Comparison of ENCODE assay signal across 11 cellular contexts in the genomic region with DNA sequence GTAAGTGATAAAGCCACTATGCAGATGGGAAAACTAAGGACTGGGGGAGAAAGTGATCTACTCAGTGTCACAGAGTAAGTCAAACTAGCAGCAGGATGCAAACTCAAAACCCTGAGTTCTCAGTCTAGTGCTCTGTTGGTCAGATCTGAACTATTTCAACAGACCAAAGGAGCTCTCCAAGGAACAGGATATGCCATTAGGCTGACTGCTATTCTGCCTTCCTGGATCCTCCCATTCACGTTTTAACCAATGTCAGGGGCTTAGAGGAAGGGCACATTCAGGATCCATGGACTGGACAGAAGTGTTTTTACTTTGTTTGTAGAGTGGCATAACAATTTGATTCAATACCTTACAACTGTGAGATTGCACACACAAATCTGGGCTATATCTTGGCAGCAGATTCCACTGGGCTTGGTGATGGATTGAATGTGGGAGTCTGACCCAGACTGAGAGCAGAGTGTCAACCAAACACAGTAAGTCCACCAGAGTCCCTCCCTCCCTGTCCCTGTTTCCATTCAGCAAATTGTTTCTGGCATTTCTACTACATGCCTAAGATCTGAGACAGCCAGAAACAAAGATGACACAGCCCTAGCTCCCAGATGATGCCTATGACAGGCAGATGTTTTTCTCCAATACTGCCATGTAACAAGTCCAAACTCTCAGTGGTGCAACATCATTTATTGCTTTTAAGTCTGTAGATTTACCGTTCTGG.
DNase-seq lines count a peak whose midpoint lies in the region; ATAC-seq and TF ChIP-seq lines count a peak whose summit lies in the region.
"Had no signal": no experiment of that assay in that cellular context is flagged by ENCODE, and none has a peak within 500 bp of the region (broad histone marks: within the 10 kb centered on the region; RNA-seq: fewer than 3 reads in every experiment).

No MANE protein-coding gene starts in this region.

- BruUV-seq in PC-3 (replicated peaks; lab: Mats Ljungman, UMichigan), result no TSS peak

- intact Hi-C loops in PC-3 (cut with micrococcal nuclease), result loop anchor here (5.0 to 10.0 kb wide), 2 partner anchors 361 to 654 kb away; no protein-coding TSS in a partner anchor
- intact Hi-C loops in activated CD4-positive, alpha-beta T cell treated with anti-CD3 and anti-CD28 coated beads, Interleukin-2, amount 10 ng/mL, durations not matched to agents 24 days and 14 days (cut with micrococcal nuclease), result no loop called here

- no peaks in the 10 kb centered on the region for H3K27me3 ChIP-seq in PC-3 (ENCODE audit: low read length)
- H3K27me3 ChIP-seq in CD8-positive, alpha-beta memory T cell (ENCODE audit: insufficient read depth, low read length, poor library complexity, severe bottlenecking), result no peaks in the 10 kb centered on the region
- H3K27me3 ChIP-seq: testis had no signal

- CTCF ChIA-PET in PC-3 (lab: Charles Lee), result no interaction called here
- CTCF ChIA-PET in CD8-positive, alpha-beta memory T cell (lab: Charles Lee), result no interaction called here

- no peaks in the 10 kb centered on the region for H3K9me3 ChIP-seq in PC-3 (ENCODE audit: low read length)
- no peaks in the 10 kb centered on the region for H3K9me3 ChIP-seq in CD8-positive, alpha-beta memory T cell (ENCODE audit: low read length)
- H3K9me3 ChIP-seq: testis had no signal

- TF ChIP-seq CTCF in AG09309 (IDR thresholded peaks at IDR 0.05; ENCODE audit: control insufficient read depth, insufficient read depth, low read depth, low read length, missing control alignments) (no peak), PC-3 (conservative IDR thresholded peaks at IDR 0.05; ENCODE audit: low read depth, low read length) (no peak), nephron (IDR thresholded peaks at IDR 0.05; ENCODE audit: unreplicated experiment in 3 of 3) (no peak)

- H3K79me2 ChIP-seq in PC-3 (ENCODE audit: low read length), result no peaks in the 10 kb centered on the region

- POLR2A ChIA-PET in PC-3 (lab: Charles Lee; ENCODE audit: unreplicated experiment), result no interaction called here
- POLR2A ChIA-PET in CD8-positive, alpha-beta memory T cell (lab: Charles Lee), result no interaction called here

- H3K27me3 Mint-ChIP-seq in nephron (ENCODE audit: low read depth), result peaks cover 4% of the 10 kb centered on the region
- H3K27me3 Mint-ChIP-seq in activated CD4-positive, alpha-beta T cell treated with anti-CD3 and anti-CD28 coated beads, Interleukin-2, amount 10 ng/mL, durations not matched to agents 24 days and 14 days, result no peaks in the 10 kb centered on the region
- peaks cover 4 to 5% of the 10 kb centered on the region in 2 donors for H3K27me3 Mint-ChIP-seq in CD8-positive, alpha-beta memory T cell

- 0 out of 2 replicates have a peak, but pooled peaks cover 8% of the 10 kb centered on the region for H3K4me1 ChIP-seq in PC-3 (ENCODE audit: insufficient read depth, low read length)
- no peaks in the 10 kb centered on the region for H3K4me1 ChIP-seq in CD8-positive, alpha-beta memory T cell (ENCODE audit: insufficient read depth, low read length)
- H3K4me1 ChIP-seq: testis had no signal

- H3K4me3 Mint-ChIP-seq in nephron, result no peak overlapping the region
- H3K4me3 Mint-ChIP-seq in activated CD4-positive, alpha-beta T cell treated with anti-CD3 and anti-CD28 coated beads, Interleukin-2, amount 10 ng/mL, durations not matched to agents 24 days and 14 days, result no peak overlapping the region
- H3K4me3 Mint-ChIP-seq in CD8-positive, alpha-beta memory T cell, result no peak overlapping the region

- no peak overlapping the region for H3K9ac ChIP-seq in PC-3 (ENCODE audit: low read length)

- no peak overlapping the region for H3K27ac ChIP-seq in PC-3 (ENCODE audit: low read length)
- H3K27ac ChIP-seq in CD8-positive, alpha-beta memory T cell (ENCODE audit: low read depth, low read length), result no peak overlapping the region
- H3K27ac ChIP-seq: testis had no signal

- H3K4me3 ChIP-seq in AG09309 (ENCODE audit: control insufficient read depth, low read depth, low read length), result no peak overlapping the region
- no peak overlapping the region for H3K4me3 ChIP-seq in PC-3 (ENCODE audit: low read length)
- H3K4me3 ChIP-seq in CD8-positive, alpha-beta memory T cell (ENCODE audit: low read length), result no peak overlapping the region
- H3K4me3 ChIP-seq: testis had no signal

- H3K27ac Mint-ChIP-seq in nephron, result peak overlapping the region in 2 of 3 experiments; percentile 47 to 73
- H3K27ac Mint-ChIP-seq in activated CD4-positive, alpha-beta T cell treated with anti-CD3 and anti-CD28 coated beads, Interleukin-2, amount 10 ng/mL, durations not matched to agents 24 days and 14 days, result no peak overlapping the region
- H3K27ac Mint-ChIP-seq in CD8-positive, alpha-beta memory T cell, result no peak overlapping the region
- H3K27ac Mint-ChIP-seq: progenitor cell of endocrine pancreas had no signal

- peak; percentile 30 for ATAC-seq in PC-3

- H3K36me3 Mint-ChIP-seq in nephron (ENCODE audit: low read depth), result peaks cover 4% of the 10 kb centered on the region
- no peaks in the 10 kb centered on the region for H3K36me3 Mint-ChIP-seq in activated CD4-positive, alpha-beta T cell treated with anti-CD3 and anti-CD28 coated beads, Interleukin-2, amount 10 ng/mL, durations not matched to agents 24 days and 14 days (ENCODE audit: low read depth)
- no peaks in the 10 kb centered on the region for H3K36me3 Mint-ChIP-seq in CD8-positive, alpha-beta memory T cell

- no peak overlapping the region for H3K4me2 ChIP-seq in PC-3 (ENCODE audit: low read length)

- H4K20me1 ChIP-seq in PC-3 (ENCODE audit: low read length), result no peaks in the 10 kb centered on the region

- H3K9me3 Mint-ChIP-seq in nephron, result peaks cover 16% of the 10 kb centered on the region
- peaks cover 7% of the 10 kb centered on the region for H3K9me3 Mint-ChIP-seq in activated CD4-positive, alpha-beta T cell treated with anti-CD3 and anti-CD28 coated beads, Interleukin-2, amount 10 ng/mL, durations not matched to agents 24 days and 14 days
- peaks cover 0 to 9% (median 7%) of the 10 kb centered on the region in 5 donors for H3K9me3 Mint-ChIP-seq in CD8-positive, alpha-beta memory T cell

- H3K4me1 Mint-ChIP-seq in nephron, result peaks cover 34% of the 10 kb centered on the region
- H3K4me1 Mint-ChIP-seq in activated CD4-positive, alpha-beta T cell treated with anti-CD3 and anti-CD28 coated beads, Interleukin-2, amount 10 ng/mL, durations not matched to agents 24 days and 14 days, result no peaks in the 10 kb centered on the region
- no peaks in the 10 kb centered on the region for H3K4me1 Mint-ChIP-seq in CD8-positive, alpha-beta memory T cell

- H2AFZ ChIP-seq in PC-3 (ENCODE audit: low read length), result no peak overlapping the region

- DNase-seq in AG09309 (ENCODE audit: low read depth) (peak; percentile 75), PC-3 (peak; percentile 51), fibroblast of gingiva (ENCODE audit: low read depth) (peak; percentile 74), dermis blood vessel endothelial cell (no peak)
- DNase-seq in activated CD4-positive, alpha-beta T cell treated with anti-CD3 and anti-CD28 coated beads, Interleukin-2, amount 10 ng/mL, durations not matched to agents 24 days and 14 days, result no peak
- no peak for DNase-seq in CD8-positive, alpha-beta memory T cell
- DNase-seq in activated effector memory CD4-positive, alpha-beta T cell treated with Interleukin-2 at 50 U/mL for 16 hours, result no peak
- DNase-seq: NCI-H1417 treated with DMSO at 0.1 percent for 48 hours, testis had no signal

- H3K36me3 ChIP-seq in PC-3 (ENCODE audit: low read depth, low read length), result no peaks in the 10 kb centered on the region
- no peaks in the 10 kb centered on the region for H3K36me3 ChIP-seq in CD8-positive, alpha-beta memory T cell (ENCODE audit: insufficient read depth, low read length)

- no peaks in the 10 kb centered on the region for H3F3A ChIP-seq in PC-3 (ENCODE audit: low read length, unreplicated experiment)

- H3K9me2 ChIP-seq in PC-3 (replicated peaks; ENCODE audit: low read length), result no peaks in the 10 kb centered on the region

Comparison
In these comparisons a context has a peak if more than half of its experiments do, and no peak if none do; other contexts are left out.
1. DNase-seq: peak in AG09309 (single experiment), PC-3 (single experiment) and fibroblast of gingiva (single experiment); none in dermis blood vessel endothelial cell (single experiment), activated CD4-positive, alpha-beta T cell treated with anti-CD3 and anti-CD28 coated beads, Interleukin-2, amount 10 ng/mL, durations not matched to agents 24 days and 14 days (single experiment), CD8-positive, alpha-beta memory T cell (0 of 5) and activated effector memory CD4-positive, alpha-beta T cell treated with Interleukin-2 at 50 U/mL for 16 hours (single experiment).
2. H3K27ac Mint-ChIP-seq: peak in nephron (2 of 3); none in activated CD4-positive, alpha-beta T cell treated with anti-CD3 and anti-CD28 coated beads, Interleukin-2, amount 10 ng/mL, durations not matched to agents 24 days and 14 days (single experiment) and CD8-positive, alpha-beta memory T cell (0 of 8).